In the genomic region with DNA sequence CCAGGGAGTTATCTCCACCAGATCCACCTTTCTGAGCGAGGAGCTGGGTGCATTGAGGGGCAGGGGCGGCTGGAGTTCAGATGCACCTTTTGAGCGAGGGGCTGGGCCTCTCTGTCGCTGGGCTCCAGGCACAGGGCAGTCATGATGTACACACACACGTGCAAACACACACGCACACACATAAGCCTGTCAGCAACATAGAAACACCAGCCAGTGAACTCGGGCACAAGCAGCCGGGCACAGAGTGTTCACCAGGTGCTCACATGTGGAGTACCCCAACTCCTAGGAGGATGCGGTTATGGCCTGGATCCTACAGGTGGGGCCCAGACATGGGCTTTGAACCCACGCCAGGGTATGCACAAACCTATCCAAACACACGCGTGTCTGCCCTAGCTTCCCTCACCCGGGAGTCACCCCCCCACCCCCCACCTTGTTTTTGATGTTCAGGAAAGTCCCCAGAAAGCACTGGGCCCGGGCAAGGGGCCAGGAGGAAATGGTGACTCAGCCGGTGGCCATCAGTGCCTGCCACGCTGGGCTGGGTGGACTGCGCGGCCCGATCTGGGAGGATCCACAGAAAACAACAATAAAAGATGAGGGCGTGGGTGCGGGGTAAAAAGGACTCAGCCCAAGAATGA, we compare ENCODE assay signal across 8 cellular contexts. TPM values are rescaled to one million over a fixed set of nuclear protein-coding genes. Genes with fewer than 3 reads are reported as not detected.
DNase-seq lines count a peak whose midpoint lies in the region; ATAC-seq and TF ChIP-seq lines count a peak whose summit lies in the region.

No MANE protein-coding gene starts in this region.

- H4K20me1 ChIP-seq in PC-3 (ENCODE audit: low read length) = no peaks in the 10 kb centered on the region

- peak overlapping the region; percentile 45 for H3K27ac ChIP-seq in PC-3 (ENCODE audit: low read length)

- peaks cover 31% of the 10 kb centered on the region for H3K4me1 Mint-ChIP-seq in Calu3 (ENCODE audit: low read depth, unreplicated experiment)

- peak overlapping the region; percentile 59 for H3K4me2 ChIP-seq in PC-3 (ENCODE audit: low read length)

- H3K27me3 ChIP-seq in PC-3 (ENCODE audit: low read length) = no peaks in the 10 kb centered on the region
- no peaks in the 10 kb centered on the region for H3K27me3 ChIP-seq in BE2C

- H3K9me3 ChIP-seq in PC-3 (ENCODE audit: low read length) (no peaks in the 10 kb centered on the region), BE2C (no peaks in the 10 kb centered on the region)

- H3K36me3 ChIP-seq in PC-3 (ENCODE audit: low read depth, low read length) (no peaks in the 10 kb centered on the region), BE2C (no peaks in the 10 kb centered on the region)

- H3K4me3 Mint-ChIP-seq in Calu3 (ENCODE audit: low read depth, unreplicated experiment) = no peak overlapping the region

- POLR2A ChIA-PET in PC-3 (lab: Charles Lee; ENCODE audit: unreplicated experiment) = interaction anchor here (0.6 kb wide), 2 partner anchors 9 to 13 kb away, joined by 3 to 7 read pairs; a partner anchor contains a TSS

- H3K79me2 ChIP-seq in PC-3 (ENCODE audit: low read length) = no peaks in the 10 kb centered on the region

- H3K9ac ChIP-seq in PC-3 (ENCODE audit: low read length) = peak overlapping the region; percentile 41

- H3K9me2 ChIP-seq in PC-3 (replicated peaks; ENCODE audit: low read length) = no peaks in the 10 kb centered on the region

- H3K4me3 ChIP-seq in PC-3 (ENCODE audit: low read length) = no peak overlapping the region
- H3K4me3 ChIP-seq in skeletal muscle cell (ENCODE audit: low read depth, low read length) = no peak overlapping the region
- no peak overlapping the region for H3K4me3 ChIP-seq in BE2C (ENCODE audit: low read depth, low read length)

- BruUV-seq in Calu3 (replicated peaks; lab: Mats Ljungman, UMichigan) (no TSS peak), PC-3 (replicated peaks; lab: Mats Ljungman, UMichigan) (no TSS peak)

- no peaks in the 10 kb centered on the region for H3K27me3 Mint-ChIP-seq in Calu3 (ENCODE audit: unreplicated experiment)

- intact Hi-C loops in Calu3 (cut with micrococcal nuclease; ENCODE audit: unreplicated experiment) = no loop called here
- intact Hi-C loops in PC-3 (cut with micrococcal nuclease) = no loop called here
- intact Hi-C loops in Right ventricle myocardium superior (cut with DNase I) = no loop called here

- peak; percentile 83 for DNase-seq in Calu3
- DNase-seq in PC-3 = peak; percentile 80
- DNase-seq in activated naive CD4-positive, alpha-beta T cell treated with Interleukin-2 at 50 U/mL for 16 hours = peak; percentile 76
- peak; percentile 93 for DNase-seq in Right ventricle myocardium superior
- DNase-seq in skeletal muscle cell (ENCODE audit: low read depth) = peak; percentile 80
- no peak for DNase-seq in NCI-H774 (lab: John Stamatoyannopoulos, UW)
- no peak for DNase-seq in GM19240 (ENCODE audit: insufficient read length, low spot score)
- DNase-seq in BE2C = no peak

- H3K4me1 ChIP-seq in PC-3 (ENCODE audit: insufficient read depth, low read length) = peaks cover 12% of the 10 kb centered on the region
- no peaks in the 10 kb centered on the region for H3K4me1 ChIP-seq in BE2C

- peak overlapping the region; percentile 75 for H2AFZ ChIP-seq in PC-3 (ENCODE audit: low read length)

- no peak for TF ChIP-seq CTCF in Calu3 (IDR thresholded peaks at IDR 0.05; ENCODE audit: unreplicated experiment)
- TF ChIP-seq CTCF in PC-3 (conservative IDR thresholded peaks at IDR 0.05; ENCODE audit: low read depth, low read length) = no peak
- no peak for TF ChIP-seq CTCF in BE2C (IDR thresholded peaks at IDR 0.05; ENCODE audit: low read depth, low read length)

- H3K9me3 Mint-ChIP-seq in Calu3 (ENCODE audit: low read depth, unreplicated experiment) = no peaks in the 10 kb centered on the region

- H3K36me3 Mint-ChIP-seq in Calu3 (ENCODE audit: insufficient read depth, unreplicated experiment) = peaks cover 5% of the 10 kb centered on the region

- peak overlapping the region; percentile 82 for H3K27ac Mint-ChIP-seq in Calu3 (ENCODE audit: unreplicated experiment)

- peak; percentile 87 for ATAC-seq in PC-3
- ATAC-seq in Right ventricle myocardium superior (ENCODE audit: poor library complexity) = peak; percentile 38

- H3F3A ChIP-seq in PC-3 (ENCODE audit: low read length, unreplicated experiment) = no peaks in the 10 kb centered on the region

- CTCF ChIA-PET in Calu3 (lab: Charles Lee) = interaction anchor here (0.8 kb wide), 1 partner anchor 17 kb away, joined by 3 read pairs; no protein-coding TSS in a partner anchor
- CTCF ChIA-PET in PC-3 (lab: Charles Lee) = no interaction called here

RNA-seq across cellular contexts. Expression of a gene that starts 13.3 kb away (rescaled TPM):
- 15.8 and 23.0 TPM in 2 replicates for total RNA-seq in Calu3 (2022)
- total RNA-seq in PC-3 (2014; rRNA removed) = 27.7 and 38.5 TPM in 2 replicates
- 19.1 TPM for total RNA-seq in Right ventricle myocardium superior
- 2.8 TPM for polyA plus RNA-seq in BE2C (2012; ENCODE audit: insufficient read depth, insufficient read length, low read depth)

RNA-seq across cellular contexts. Expression of a gene that starts 54.3 kb away (rescaled TPM):
- not detected in 2 replicates for total RNA-seq in Calu3 (2022)
- total RNA-seq in PC-3 (2014; rRNA removed) = not detected in 2 replicates
- not detected for total RNA-seq in Right ventricle myocardium superior
- polyA plus RNA-seq in BE2C (2012; ENCODE audit: insufficient read depth, insufficient read length, low read depth) = 9.5 TPM

Comparison
In these comparisons a context has a peak if more than half of its experiments do, and no peak if none do; other contexts are left out.
1. DNase-seq: peak in Calu3 (single experiment), PC-3 (single experiment), activated naive CD4-positive, alpha-beta T cell treated with Interleukin-2 at 50 U/mL for 16 hours (single experiment), Right ventricle myocardium superior (single experiment) and skeletal muscle cell (single experiment); none in NCI-H774 (single experiment), GM19240 (single experiment) and BE2C (single experiment).